Comparison of ENCODE assay signal across 1 cellular context in genomic region chr5:114362977-114363721, GRCh38.
TF ChIP-seq lines count a peak whose summit lies in the region.

No MANE protein-coding gene starts in this region.

TF ChIP-seq in GM12878, 131 proteins besides CTCF, POLR2A, EP300 and RAD21 (continued from another document):
- TF ChIP-seq, protein P1, sequence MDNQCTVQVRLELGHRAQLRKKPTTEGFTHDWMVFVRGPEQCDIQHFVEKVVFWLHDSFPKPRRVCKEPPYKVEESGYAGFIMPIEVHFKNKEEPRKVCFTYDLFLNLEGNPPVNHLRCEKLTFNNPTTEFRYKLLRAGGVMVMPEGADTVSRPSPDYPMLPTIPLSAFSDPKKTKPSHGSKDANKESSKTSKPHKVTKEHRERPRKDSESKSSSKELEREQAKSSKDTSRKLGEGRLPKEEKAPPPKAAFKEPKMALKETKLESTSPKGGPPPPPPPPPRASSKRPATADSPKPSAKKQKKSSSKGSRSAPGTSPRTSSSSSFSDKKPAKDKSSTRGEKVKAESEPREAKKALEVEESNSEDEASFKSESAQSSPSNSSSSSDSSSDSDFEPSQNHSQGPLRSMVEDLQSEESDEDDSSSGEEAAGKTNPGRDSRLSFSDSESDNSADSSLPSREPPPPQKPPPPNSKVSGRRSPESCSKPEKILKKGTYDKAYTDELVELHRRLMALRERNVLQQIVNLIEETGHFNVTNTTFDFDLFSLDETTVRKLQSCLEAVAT (IDR thresholded peaks at IDR 0.05) = peak; percentile 75
- TF ChIP-seq, protein P2, sequence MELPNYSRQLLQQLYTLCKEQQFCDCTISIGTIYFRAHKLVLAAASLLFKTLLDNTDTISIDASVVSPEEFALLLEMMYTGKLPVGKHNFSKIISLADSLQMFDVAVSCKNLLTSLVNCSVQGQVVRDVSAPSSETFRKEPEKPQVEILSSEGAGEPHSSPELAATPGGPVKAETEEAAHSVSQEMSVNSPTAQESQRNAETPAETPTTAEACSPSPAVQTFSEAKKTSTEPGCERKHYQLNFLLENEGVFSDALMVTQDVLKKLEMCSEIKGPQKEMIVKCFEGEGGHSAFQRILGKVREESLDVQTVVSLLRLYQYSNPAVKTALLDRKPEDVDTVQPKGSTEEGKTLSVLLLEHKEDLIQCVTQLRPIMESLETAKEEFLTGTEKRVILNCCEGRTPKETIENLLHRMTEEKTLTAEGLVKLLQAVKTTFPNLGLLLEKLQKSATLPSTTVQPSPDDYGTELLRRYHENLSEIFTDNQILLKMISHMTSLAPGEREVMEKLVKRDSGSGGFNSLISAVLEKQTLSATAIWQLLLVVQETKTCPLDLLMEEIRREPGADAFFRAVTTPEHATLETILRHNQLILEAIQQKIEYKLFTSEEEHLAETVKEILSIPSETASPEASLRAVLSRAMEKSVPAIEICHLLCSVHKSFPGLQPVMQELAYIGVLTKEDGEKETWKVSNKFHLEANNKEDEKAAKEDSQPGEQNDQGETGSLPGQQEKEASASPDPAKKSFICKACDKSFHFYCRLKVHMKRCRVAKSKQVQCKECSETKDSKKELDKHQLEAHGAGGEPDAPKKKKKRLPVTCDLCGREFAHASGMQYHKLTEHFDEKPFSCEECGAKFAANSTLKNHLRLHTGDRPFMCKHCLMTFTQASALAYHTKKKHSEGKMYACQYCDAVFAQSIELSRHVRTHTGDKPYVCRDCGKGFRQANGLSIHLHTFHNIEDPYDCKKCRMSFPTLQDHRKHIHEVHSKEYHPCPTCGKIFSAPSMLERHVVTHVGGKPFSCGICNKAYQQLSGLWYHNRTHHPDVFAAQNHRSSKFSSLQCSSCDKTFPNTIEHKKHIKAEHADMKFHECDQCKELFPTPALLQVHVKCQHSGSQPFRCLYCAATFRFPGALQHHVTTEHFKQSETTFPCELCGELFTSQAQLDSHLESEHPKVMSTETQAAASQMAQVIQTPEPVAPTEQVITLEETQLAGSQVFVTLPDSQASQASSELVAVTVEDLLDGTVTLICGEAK (IDR thresholded peaks at IDR 0.05; ENCODE audit: borderline replicate concordance) = 0 out of 2 replicates have a peak, but pooled peaks have one; percentile 11
- no peak for TF ChIP-seq BRCA1 (IDR thresholded peaks at IDR 0.05; ENCODE audit: low read depth, low read length)
